Comparison of ENCODE assay signal across 12 cellular contexts in the genomic region with DNA sequence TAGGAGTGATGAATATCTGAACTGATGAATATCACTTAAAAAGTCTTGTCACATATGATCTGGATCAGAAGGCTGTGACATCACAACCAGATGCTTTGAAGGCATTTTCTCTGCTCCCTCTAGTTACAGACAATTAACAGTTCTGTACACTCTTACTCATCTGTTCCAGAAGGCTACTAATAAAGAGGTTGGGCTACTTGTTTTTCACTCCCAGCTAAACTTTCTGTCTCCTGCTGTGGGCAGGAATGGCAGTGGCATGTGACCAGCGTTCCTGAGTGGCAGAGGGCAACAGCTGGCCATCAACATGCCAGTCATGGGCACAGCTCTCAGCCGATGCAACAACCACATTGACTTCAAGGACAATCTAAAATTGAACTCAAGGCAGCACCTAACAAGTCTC.
A peak's percentile ranks its signal among the peaks of the same experiment; 100 is the strongest.
DNase-seq lines count a peak whose midpoint lies in the region; FAIRE-seq and TF ChIP-seq lines count a peak whose summit lies in the region.
"Had no signal": no experiment of that assay in that cellular context is flagged by ENCODE, and none has a peak within 500 bp of the region (broad histone marks: within the 10 kb centered on the region; RNA-seq: fewer than 3 reads in every experiment).

No MANE protein-coding gene starts in this region.

- H2AFZ ChIP-seq in mammary epithelial cell (ENCODE audit: low read depth, low read length) (no peak overlapping the region), H1 (ENCODE audit: low read length) (no peak overlapping the region)

- H3K4me1 ChIP-seq in breast epithelium (peaks cover 4 to 15% of the 10 kb centered on the region in 2 donors), mammary epithelial cell (ENCODE audit: insufficient read depth, low read length) (peaks cover 16% of the 10 kb centered on the region), H1 (replicated peaks in 1 of 4; ENCODE audit: control insufficient read depth in 3 of 4, insufficient read depth in 4 of 4, low read length in 3 of 4) (peaks cover 0 to 18% (median 12%) of the 10 kb centered on the region in 4 experiments; a peak in 5 of 7 replicates), uterus (peaks cover 33 to 50% of the 10 kb centered on the region in 2 donors)

- TF ChIP-seq EP300 in H1 (IDR thresholded peaks at IDR 0.05; ENCODE audit: borderline replicate concordance in 1 of 2, low read depth in 2 of 2, low read length in 2 of 2) = no peak

- no peak overlapping the region for H4K5ac ChIP-seq in H1 (ENCODE audit: insufficient read length, low read depth, low read length)

- TF ChIP-seq CTCF in breast epithelium (IDR thresholded peaks at IDR 0.05) = no peak
- no peak for TF ChIP-seq CTCF in mammary epithelial cell (conservative IDR thresholded peaks at IDR 0.05 in 1 of 2, IDR thresholded peaks at IDR 0.05 in 1 of 2; ENCODE audit: extremely low read depth in 1 of 2, insufficient read depth in 1 of 2, low read depth in 1 of 2, low read length in 2 of 2)
- TF ChIP-seq CTCF in H1 (IDR thresholded peaks at IDR 0.05; ENCODE audit: control extremely low read depth in 1 of 3, insufficient read depth in 1 of 3, low read depth in 1 of 3, low read length in 3 of 3) = no peak
- no peak for TF ChIP-seq CTCF in uterus (IDR thresholded peaks at IDR 0.05)

- dilution Hi-C loops in mammary epithelial cell (cut with HindIII; ENCODE audit: low sequenced_read_pairs) = no loop called here

- POLR2A ChIA-PET in H1 (lab: Charles Lee; ENCODE audit: partially characterized antibody) = interaction anchor here (1.5 kb wide), 1 partner anchor 34 kb away, joined by 3 read pairs; no protein-coding TSS in a partner anchor

- no peak for TF ChIP-seq RAD21 in H1 (IDR thresholded peaks at IDR 0.05 in 1 of 2, conservative IDR thresholded peaks at IDR 0.05 in 1 of 2; ENCODE audit: low read depth in 2 of 2, low read length in 2 of 2)

- no peak overlapping the region for H4K91ac ChIP-seq in H1 (replicated peaks; ENCODE audit: insufficient read length, low read length)

- in situ Hi-C loops in mammary epithelial cell (cut with MboI; ENCODE audit: low sequenced_read_pairs in 2 of 2) = no loop called here

- no peak overlapping the region for H2BK15ac ChIP-seq in H1 (ENCODE audit: low read length)

- no peak overlapping the region for H4K8ac ChIP-seq in H1 (ENCODE audit: extremely low read depth, insufficient read depth, low read length)

- H2BK5ac ChIP-seq in H1 (ENCODE audit: low read depth, low read length) = no peak overlapping the region

- H3K36me3 ChIP-seq in breast epithelium (no peaks in the 10 kb centered on the region), mammary epithelial cell (ENCODE audit: insufficient read depth, low read length) (no peaks in the 10 kb centered on the region), H1 (ENCODE audit: control insufficient read depth in 2 of 4, insufficient read depth in 4 of 4, low read length in 3 of 4) (peaks cover 0 to 3% (median under 1%) of the 10 kb centered on the region in 4 experiments; a peak in 3 of 8 replicates), uterus (no peaks in the 10 kb centered on the region)

- H3K4ac ChIP-seq in H1 (replicated peaks; ENCODE audit: insufficient read length, low read depth, low read length) = no peak overlapping the region

- H3K79me2 ChIP-seq in mammary epithelial cell (ENCODE audit: insufficient read depth, low read length) = peaks cover 48% of the 10 kb centered on the region
- peaks cover 0 to 76% of the 10 kb centered on the region in 2 experiments; a peak in 2 of 4 replicates for H3K79me2 ChIP-seq in H1 (ENCODE audit: control insufficient read depth in 1 of 2, insufficient read depth in 2 of 2, low read length in 2 of 2)

- H3K4me3 ChIP-seq in breast epithelium (no peak overlapping the region), mammary epithelial cell (replicated peaks in 1 of 3; ENCODE audit: insufficient read depth in 1 of 3, low read depth in 2 of 3, low read length in 3 of 3) (no peak overlapping the region), H1 (ENCODE audit: extremely low read depth in 1 of 4, insufficient read depth in 2 of 4, low read depth in 3 of 4, low read length in 4 of 4) (no peak overlapping the region), uterus (no peak overlapping the region)
- H3K4me3 ChIP-seq: body of pancreas had no signal

- no peaks in the 10 kb centered on the region for H3K27me3 ChIP-seq in breast epithelium
- H3K27me3 ChIP-seq in mammary epithelial cell (ENCODE audit: insufficient read depth, low read length) = no peaks in the 10 kb centered on the region
- no peaks in the 10 kb centered on the region for H3K27me3 ChIP-seq in H1 (replicated peaks in 1 of 4; ENCODE audit: control insufficient read depth in 3 of 4, extremely low read depth in 1 of 4, insufficient read depth in 3 of 4, low read length in 3 of 4)
- H3K27me3 ChIP-seq in uterus = no peaks in the 10 kb centered on the region
- H3K27me3 ChIP-seq: body of pancreas had no signal

- no peaks in the 10 kb centered on the region for H3K9me3 ChIP-seq in breast epithelium
- H3K9me3 ChIP-seq in mammary epithelial cell (replicated peaks; ENCODE audit: insufficient read depth, low read length) = no peaks in the 10 kb centered on the region
- no peaks in the 10 kb centered on the region for H3K9me3 ChIP-seq in H1 (ENCODE audit: insufficient read depth in 2 of 2, low read depth in 1 of 2, low read length in 1 of 2)
- H3K9me3 ChIP-seq in uterus = no peaks in the 10 kb centered on the region
- H3K9me3 ChIP-seq: body of pancreas had no signal

- 100% methylated on average over 2 of the region's 2 CpGs for WGBS in mammary epithelial cell (ENCODE audit: low coverage, missing lambda C conversion rate)
- 78% methylated on average over 2 of the region's 2 CpGs; no CpG with 5 or more reads in 1 of the 2 experiments for WGBS in H1 (ENCODE audit: extremely low coverage in 1 of 2, insufficient coverage in 1 of 2, insufficient read length in 1 of 2, insufficient replicate concordance in 2 of 2, low coverage in 1 of 2, low lambda C conversion rate in 2 of 2, missing lambda C conversion rate in 1 of 2), 2 experiments

- H3K9ac ChIP-seq in mammary epithelial cell (ENCODE audit: insufficient read depth, low read length) (no peak overlapping the region), H1 (replicated peaks in 1 of 4; ENCODE audit: extremely low read depth in 1 of 4, low read depth in 3 of 4, low read length in 3 of 4) (no peak overlapping the region)

- H3K79me1 ChIP-seq in H1 (ENCODE audit: low read depth, low read length) = peaks cover 17% of the 10 kb centered on the region

- BruUV-seq in mammary epithelial cell (replicated peaks; lab: Mats Ljungman, UMichigan) = no TSS peak

- no peak overlapping the region for H3K23ac ChIP-seq in H1 (ENCODE audit: insufficient read length)

- no peak for DNase-seq in breast epithelium (ENCODE audit: low spot score in 2 of 2)
- no peak for DNase-seq in mammary epithelial cell
- no peak for DNase-seq in H1 (ENCODE audit: low read depth in 1 of 2, low spot score in 2 of 2)
- DNase-seq in myocyte (ENCODE audit: low read depth) = peak; percentile 84
- peak in 1 of 2 donors; percentile 2 for DNase-seq in uterus
- DNase-seq in HT-29 (ENCODE audit: low spot score) = no peak
- DNase-seq in NCI-H82 (lab: John Stamatoyannopoulos, UW) = no peak
- no peak for DNase-seq in NCI-H526 (lab: John Stamatoyannopoulos, UW)
- DNase-seq: activated CD8-positive, alpha-beta memory T cell treated with anti-CD3 and anti-CD28 coated beads, Interleukin-2, amount 10 ng/mL, durations not matched to agents 7 days and 5 days; body of pancreas; NCI-H2081 treated with DMSO at 0.1 percent for 48 hours; OCI-M1 had no signal

- no peak overlapping the region for H2BK120ac ChIP-seq in H1 (replicated peaks; ENCODE audit: low read depth, low read length)

- H3K14ac ChIP-seq in H1 (ENCODE audit: insufficient read length) = no peak overlapping the region

- CTCF ChIA-PET in mammary epithelial cell (lab: Charles Lee; ENCODE audit: low non-redundant PET) (no interaction called here), H1 (lab: Charles Lee; ENCODE audit: partially characterized antibody) (interaction anchor here (0.6 to 2.3 kb wide), 5 partner anchors 11 to 436 kb away, joined by 3 to 5 read pairs (median 3); no protein-coding TSS in a partner anchor)

- intact Hi-C loops in breast epithelium (cut with DNase I; ENCODE audit: low total_unique reads) = no loop called here
- intact Hi-C loops in mammary epithelial cell (cut with micrococcal nuclease) = no loop called here
- intact Hi-C loops in uterus (cut with DNase I; ENCODE audit: low total_unique reads) = no loop called here

- no peak overlapping the region for H3K56ac ChIP-seq in H1 (replicated peaks; ENCODE audit: insufficient read length, low read depth, low read length)

- H2BK20ac ChIP-seq in H1 (ENCODE audit: low read length) = no peak overlapping the region

- H3K4me2 ChIP-seq in mammary epithelial cell (ENCODE audit: insufficient read depth, low read depth, low read length) = no peak overlapping the region
- H3K4me2 ChIP-seq in H1 (ENCODE audit: insufficient read depth in 1 of 2, low read depth in 2 of 2, low read length in 2 of 2) = no peak overlapping the region

- H4K20me1 ChIP-seq in mammary epithelial cell (ENCODE audit: insufficient read depth, low read length) (no peaks in the 10 kb centered on the region), H1 (replicated peaks in 1 of 2; ENCODE audit: control insufficient read depth in 1 of 2, insufficient read depth in 2 of 2, low read length in 2 of 2) (peaks cover 18 to 26% of the 10 kb centered on the region in 2 experiments)

- H2BK12ac ChIP-seq in H1 (ENCODE audit: low read depth, low read length) = no peak overlapping the region

- H3K18ac ChIP-seq in H1 (ENCODE audit: extremely low read depth, low read length) = no peak overlapping the region

- no peak for FAIRE-seq in H1 (lab: Jason Lieb, UNC)

- peak overlapping the region; percentile 10 to 48 for H3K27ac ChIP-seq in breast epithelium
- no peak overlapping the region for H3K27ac ChIP-seq in mammary epithelial cell (ENCODE audit: insufficient read depth, low read depth, low read length)
- 0 out of 2 replicates have a peak overlapping the region, but pooled peaks have one; percentile 0 for H3K27ac ChIP-seq in H1 (ENCODE audit: low read depth, low read length)
- H3K27ac ChIP-seq in uterus = peak overlapping the region; percentile 27 to 30

- H3K23me2 ChIP-seq in H1 (ENCODE audit: low read depth, low read length) = no peaks in the 10 kb centered on the region

- TF ChIP-seq POLR2A in breast epithelium (IDR thresholded peaks at IDR 0.05) (no peak), H1 (IDR thresholded peaks at IDR 0.05; ENCODE audit: control extremely low read depth in 1 of 2, low read depth in 2 of 2, low read length in 2 of 2) (no peak), uterus (IDR thresholded peaks at IDR 0.05) (no peak)

- no peak overlapping the region for H2AK5ac ChIP-seq in H1 (ENCODE audit: low read depth, low read length)

TF ChIP-seq in H1, 55 proteins besides CTCF, POLR2A, EP300 and RAD21 (continues in another document):
- no peak for TF ChIP-seq FOSL1 (IDR thresholded peaks at IDR 0.05; ENCODE audit: insufficient read depth, low read depth, low read length)
- TF ChIP-seq TEAD4 (IDR thresholded peaks at IDR 0.05; ENCODE audit: low read depth, low read length) = no peak
- no peak for TF ChIP-seq CREB1 (IDR thresholded peaks at IDR 0.05)
